Comparison of ENCODE assay signal across 19 cellular contexts in the genomic region with DNA sequence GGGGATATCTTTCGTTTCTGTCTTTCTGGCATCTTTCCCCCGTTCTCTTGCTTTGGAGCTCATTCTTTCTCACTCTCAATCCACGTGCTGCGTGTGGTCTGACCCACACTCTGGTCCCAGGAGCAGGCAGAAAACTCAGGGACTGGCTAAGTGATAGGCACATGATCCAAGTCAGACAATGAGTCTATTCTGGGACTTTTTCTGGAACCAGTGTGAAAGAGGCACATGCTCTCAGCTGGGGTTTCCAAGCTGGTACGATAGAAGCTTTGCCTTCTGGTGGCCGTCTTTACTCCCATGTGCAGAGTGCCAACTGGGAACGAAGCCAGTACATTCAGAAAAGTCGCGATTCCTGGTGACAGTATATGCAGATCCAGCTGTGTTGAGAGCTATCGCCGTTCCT.
DNase-seq lines count a peak whose midpoint lies in the region; ATAC-seq and TF ChIP-seq lines count a peak whose summit lies in the region.
"Had no signal": no experiment of that assay in that cellular context is flagged by ENCODE, and none has a peak within 500 bp of the region (broad histone marks: within the 10 kb centered on the region; RNA-seq: fewer than 3 reads in every experiment).

No MANE protein-coding gene starts in this region.

- H3K4me1 ChIP-seq in heart left ventricle (peaks cover 0 to 65% (median 27%) of the 10 kb centered on the region in 12 donors), upper lobe of left lung (no peaks in the 10 kb centered on the region)
- H3K4me1 ChIP-seq: esophagus squamous epithelium had no signal

- no peaks in the 10 kb centered on the region for H3K9me3 ChIP-seq in heart left ventricle
- no peaks in the 10 kb centered on the region for H3K9me3 ChIP-seq in upper lobe of left lung
- H3K9me3 ChIP-seq: esophagus squamous epithelium had no signal

- TF ChIP-seq POLR2A in heart left ventricle (IDR thresholded peaks at IDR 0.05) (no peak), upper lobe of left lung (IDR thresholded peaks at IDR 0.05) (no peak)

- ATAC-seq in heart left ventricle: peak; percentile 63 to 88 (median 84)
- ATAC-seq in upper lobe of left lung (ENCODE audit: low FRiP score in 2 of 2): no peak
- ATAC-seq: GM23338; stimulated activated memory B cell treated with anti-CD40 and anti-IgM and Interleukin-4, amounts not matched to agents 10 μg/mL and 1 μg/mL and 100 μg/mL, for 72 hours had no signal

- 27 to 37% (median 31%) methylated on average over 11 of the region's 11 CpGs for WGBS in heart left ventricle, 4 donors
- WGBS in upper lobe of left lung, 2 donors: 72 to 76% methylated on average over 11 of the region's 11 CpGs

- no peaks in the 10 kb centered on the region for H3K36me3 ChIP-seq in heart left ventricle
- no peaks in the 10 kb centered on the region for H3K36me3 ChIP-seq in upper lobe of left lung
- H3K36me3 ChIP-seq: esophagus squamous epithelium had no signal

- H3K27ac ChIP-seq in heart left ventricle: peak overlapping the region in 10 of 12 donors; percentile 31 to 72 (median 52)
- H3K27ac ChIP-seq in upper lobe of left lung: no peak overlapping the region
- H3K27ac ChIP-seq: 22Rv1, esophagus squamous epithelium had no signal

- no peaks in the 10 kb centered on the region for H3K27me3 ChIP-seq in heart left ventricle
- no peaks in the 10 kb centered on the region for H3K27me3 ChIP-seq in upper lobe of left lung
- H3K27me3 ChIP-seq: esophagus squamous epithelium had no signal

- intact Hi-C loops in heart left ventricle (cut with DNase I): loop anchor here in 2 of 10 donors (10.0 kb wide), 2 partner anchors 59 to 99 kb away; a partner anchor contains a TSS

- TF ChIP-seq EP300 in upper lobe of left lung (IDR thresholded peaks at IDR 0.05): no peak

- H3K4me3 ChIP-seq in heart left ventricle: no peak overlapping the region
- no peak overlapping the region for H3K4me3 ChIP-seq in upper lobe of left lung
- H3K4me3 ChIP-seq: esophagus squamous epithelium, GM23338 had no signal

- peak; percentile 8 for DNase-seq in DMS 273 (lab: John Stamatoyannopoulos, UW; ENCODE audit: unreplicated experiment)
- no peak for DNase-seq in DMS 273 treated with DMSO at 0.1 percent for 48 hours (lab: John Stamatoyannopoulos, UW)
- DNase-seq in heart left ventricle: peak in 4 of 5 donors; percentile 34 to 64 (median 44)
- DNase-seq in nucleus accumbens (lab: John Stamatoyannopoulos, UW): peak in 50 of 56 donors; percentile 15 to 89 (median 70)
- DNase-seq in UCSD-AML1 (lab: John Stamatoyannopoulos, UW; ENCODE audit: unreplicated experiment): no peak
- no peak for DNase-seq in upper lobe of left lung
- DNase-seq in T-helper 1 cell: no peak
- DNase-seq in 8988T: no peak
- DNase-seq: activated CD4-positive, alpha-beta T cell treated with anti-CD3 and anti-CD28 coated beads, Interleukin-2, amount 10 ng/mL, durations not matched to agents 24 days and 14 days; activated effector memory CD4-positive, alpha-beta T cell treated with Interleukin-2 at 50 U/mL for 16 hours; effector memory CD4-positive, alpha-beta T cell; esophagus squamous epithelium; NCI-H1930; NCI-H345; retina; trophoblast cell had no signal

- no peak for TF ChIP-seq CTCF in heart left ventricle (IDR thresholded peaks at IDR 0.05)
- TF ChIP-seq CTCF in upper lobe of left lung (IDR thresholded peaks at IDR 0.05): no peak

Comparison
In these comparisons a context has a peak if more than half of its experiments do, and no peak if none do; other contexts are left out.
1. DNase-seq: peak in DMS 273 (single experiment), heart left ventricle (4 of 5) and nucleus accumbens (50 of 56); none in DMS 273 treated with DMSO at 0.1 percent for 48 hours (single experiment), UCSD-AML1 (single experiment), upper lobe of left lung (0 of 2), T-helper 1 cell (0 of 5) and 8988T (single experiment).
2. ATAC-seq: peak in heart left ventricle (4 of 4); none in upper lobe of left lung (0 of 2).
3. H3K27ac ChIP-seq: peak in heart left ventricle (10 of 12); none in upper lobe of left lung (0 of 4).